Comparison of ENCODE assay signal across 1 cellular context in genomic region chr12:113186666-113187325, GRCh38.
TF ChIP-seq lines count a peak whose summit lies in the region.

No MANE protein-coding gene starts in this region.

TF ChIP-seq in HepG2, 621 proteins besides CTCF, POLR2A, EP300 and RAD21 (continued from another document and continues in another):
- TF ChIP-seq, protein P1, sequence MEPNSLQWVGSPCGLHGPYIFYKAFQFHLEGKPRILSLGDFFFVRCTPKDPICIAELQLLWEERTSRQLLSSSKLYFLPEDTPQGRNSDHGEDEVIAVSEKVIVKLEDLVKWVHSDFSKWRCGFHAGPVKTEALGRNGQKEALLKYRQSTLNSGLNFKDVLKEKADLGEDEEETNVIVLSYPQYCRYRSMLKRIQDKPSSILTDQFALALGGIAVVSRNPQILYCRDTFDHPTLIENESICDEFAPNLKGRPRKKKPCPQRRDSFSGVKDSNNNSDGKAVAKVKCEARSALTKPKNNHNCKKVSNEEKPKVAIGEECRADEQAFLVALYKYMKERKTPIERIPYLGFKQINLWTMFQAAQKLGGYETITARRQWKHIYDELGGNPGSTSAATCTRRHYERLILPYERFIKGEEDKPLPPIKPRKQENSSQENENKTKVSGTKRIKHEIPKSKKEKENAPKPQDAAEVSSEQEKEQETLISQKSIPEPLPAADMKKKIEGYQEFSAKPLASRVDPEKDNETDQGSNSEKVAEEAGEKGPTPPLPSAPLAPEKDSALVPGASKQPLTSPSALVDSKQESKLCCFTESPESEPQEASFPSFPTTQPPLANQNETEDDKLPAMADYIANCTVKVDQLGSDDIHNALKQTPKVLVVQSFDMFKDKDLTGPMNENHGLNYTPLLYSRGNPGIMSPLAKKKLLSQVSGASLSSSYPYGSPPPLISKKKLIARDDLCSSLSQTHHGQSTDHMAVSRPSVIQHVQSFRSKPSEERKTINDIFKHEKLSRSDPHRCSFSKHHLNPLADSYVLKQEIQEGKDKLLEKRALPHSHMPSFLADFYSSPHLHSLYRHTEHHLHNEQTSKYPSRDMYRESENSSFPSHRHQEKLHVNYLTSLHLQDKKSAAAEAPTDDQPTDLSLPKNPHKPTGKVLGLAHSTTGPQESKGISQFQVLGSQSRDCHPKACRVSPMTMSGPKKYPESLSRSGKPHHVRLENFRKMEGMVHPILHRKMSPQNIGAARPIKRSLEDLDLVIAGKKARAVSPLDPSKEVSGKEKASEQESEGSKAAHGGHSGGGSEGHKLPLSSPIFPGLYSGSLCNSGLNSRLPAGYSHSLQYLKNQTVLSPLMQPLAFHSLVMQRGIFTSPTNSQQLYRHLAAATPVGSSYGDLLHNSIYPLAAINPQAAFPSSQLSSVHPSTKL (CRISPR knock-in tag; IDR thresholded peaks at IDR 0.05): 0 out of 2 replicates have a peak, but pooled peaks have one; percentile 22
- TF ChIP-seq, protein P2, sequence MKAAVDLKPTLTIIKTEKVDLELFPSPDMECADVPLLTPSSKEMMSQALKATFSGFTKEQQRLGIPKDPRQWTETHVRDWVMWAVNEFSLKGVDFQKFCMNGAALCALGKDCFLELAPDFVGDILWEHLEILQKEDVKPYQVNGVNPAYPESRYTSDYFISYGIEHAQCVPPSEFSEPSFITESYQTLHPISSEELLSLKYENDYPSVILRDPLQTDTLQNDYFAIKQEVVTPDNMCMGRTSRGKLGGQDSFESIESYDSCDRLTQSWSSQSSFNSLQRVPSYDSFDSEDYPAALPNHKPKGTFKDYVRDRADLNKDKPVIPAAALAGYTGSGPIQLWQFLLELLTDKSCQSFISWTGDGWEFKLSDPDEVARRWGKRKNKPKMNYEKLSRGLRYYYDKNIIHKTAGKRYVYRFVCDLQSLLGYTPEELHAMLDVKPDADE (CRISPR knock-in tag; IDR thresholded peaks at IDR 0.05): no peak
- 0 out of 2 replicates have a peak, but pooled peaks have one; percentile 9 for TF ChIP-seq ZNF12 (CRISPR knock-in tag; IDR thresholded peaks at IDR 0.05)
- TF ChIP-seq MAFF (IDR thresholded peaks at IDR 0.05; ENCODE audit: low read depth, low read length): no peak
- 0 out of 2 replicates have a peak, but pooled peaks have one; percentile 45 for TF ChIP-seq ZNF280D (CRISPR knock-in tag; IDR thresholded peaks at IDR 0.05)
- no peak for TF ChIP-seq U2AF2 (IDR thresholded peaks at IDR 0.05; ENCODE audit: low read depth, low read length)
- TF ChIP-seq ZMYM3 (CRISPR knock-in tag; IDR thresholded peaks at IDR 0.05): peak; percentile 79
- TF ChIP-seq, protein P3, sequence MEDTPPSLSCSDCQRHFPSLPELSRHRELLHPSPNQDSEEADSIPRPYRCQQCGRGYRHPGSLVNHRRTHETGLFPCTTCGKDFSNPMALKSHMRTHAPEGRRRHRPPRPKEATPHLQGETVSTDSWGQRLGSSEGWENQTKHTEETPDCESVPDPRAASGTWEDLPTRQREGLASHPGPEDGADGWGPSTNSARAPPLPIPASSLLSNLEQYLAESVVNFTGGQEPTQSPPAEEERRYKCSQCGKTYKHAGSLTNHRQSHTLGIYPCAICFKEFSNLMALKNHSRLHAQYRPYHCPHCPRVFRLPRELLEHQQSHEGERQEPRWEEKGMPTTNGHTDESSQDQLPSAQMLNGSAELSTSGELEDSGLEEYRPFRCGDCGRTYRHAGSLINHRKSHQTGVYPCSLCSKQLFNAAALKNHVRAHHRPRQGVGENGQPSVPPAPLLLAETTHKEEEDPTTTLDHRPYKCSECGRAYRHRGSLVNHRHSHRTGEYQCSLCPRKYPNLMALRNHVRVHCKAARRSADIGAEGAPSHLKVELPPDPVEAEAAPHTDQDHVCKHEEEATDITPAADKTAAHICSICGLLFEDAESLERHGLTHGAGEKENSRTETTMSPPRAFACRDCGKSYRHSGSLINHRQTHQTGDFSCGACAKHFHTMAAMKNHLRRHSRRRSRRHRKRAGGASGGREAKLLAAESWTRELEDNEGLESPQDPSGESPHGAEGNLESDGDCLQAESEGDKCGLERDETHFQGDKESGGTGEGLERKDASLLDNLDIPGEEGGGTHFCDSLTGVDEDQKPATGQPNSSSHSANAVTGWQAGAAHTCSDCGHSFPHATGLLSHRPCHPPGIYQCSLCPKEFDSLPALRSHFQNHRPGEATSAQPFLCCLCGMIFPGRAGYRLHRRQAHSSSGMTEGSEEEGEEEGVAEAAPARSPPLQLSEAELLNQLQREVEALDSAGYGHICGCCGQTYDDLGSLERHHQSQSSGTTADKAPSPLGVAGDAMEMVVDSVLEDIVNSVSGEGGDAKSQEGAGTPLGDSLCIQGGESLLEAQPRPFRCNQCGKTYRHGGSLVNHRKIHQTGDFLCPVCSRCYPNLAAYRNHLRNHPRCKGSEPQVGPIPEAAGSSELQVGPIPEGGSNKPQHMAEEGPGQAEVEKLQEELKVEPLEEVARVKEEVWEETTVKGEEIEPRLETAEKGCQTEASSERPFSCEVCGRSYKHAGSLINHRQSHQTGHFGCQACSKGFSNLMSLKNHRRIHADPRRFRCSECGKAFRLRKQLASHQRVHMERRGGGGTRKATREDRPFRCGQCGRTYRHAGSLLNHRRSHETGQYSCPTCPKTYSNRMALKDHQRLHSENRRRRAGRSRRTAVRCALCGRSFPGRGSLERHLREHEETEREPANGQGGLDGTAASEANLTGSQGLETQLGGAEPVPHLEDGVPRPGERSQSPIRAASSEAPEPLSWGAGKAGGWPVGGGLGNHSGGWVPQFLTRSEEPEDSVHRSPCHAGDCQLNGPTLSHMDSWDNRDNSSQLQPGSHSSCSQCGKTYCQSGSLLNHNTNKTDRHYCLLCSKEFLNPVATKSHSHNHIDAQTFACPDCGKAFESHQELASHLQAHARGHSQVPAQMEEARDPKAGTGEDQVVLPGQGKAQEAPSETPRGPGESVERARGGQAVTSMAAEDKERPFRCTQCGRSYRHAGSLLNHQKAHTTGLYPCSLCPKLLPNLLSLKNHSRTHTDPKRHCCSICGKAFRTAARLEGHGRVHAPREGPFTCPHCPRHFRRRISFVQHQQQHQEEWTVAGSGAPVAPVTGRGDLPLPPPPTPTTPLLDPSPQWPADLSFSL (CRISPR knock-in tag; IDR thresholded peaks at IDR 0.05): no peak
- no peak for TF ChIP-seq SRF (IDR thresholded peaks at IDR 0.05; ENCODE audit: low read depth, low read length)
- no peak for TF ChIP-seq ZNF547 (CRISPR knock-in tag; IDR thresholded peaks at IDR 0.05)
- no peak for TF ChIP-seq RARG (CRISPR knock-in tag; IDR thresholded peaks at IDR 0.05; ENCODE audit: low read depth)
- TF ChIP-seq MEIS1 (CRISPR knock-in tag; IDR thresholded peaks at IDR 0.05; ENCODE audit: borderline replicate concordance): no peak
- TF ChIP-seq, protein P4, sequence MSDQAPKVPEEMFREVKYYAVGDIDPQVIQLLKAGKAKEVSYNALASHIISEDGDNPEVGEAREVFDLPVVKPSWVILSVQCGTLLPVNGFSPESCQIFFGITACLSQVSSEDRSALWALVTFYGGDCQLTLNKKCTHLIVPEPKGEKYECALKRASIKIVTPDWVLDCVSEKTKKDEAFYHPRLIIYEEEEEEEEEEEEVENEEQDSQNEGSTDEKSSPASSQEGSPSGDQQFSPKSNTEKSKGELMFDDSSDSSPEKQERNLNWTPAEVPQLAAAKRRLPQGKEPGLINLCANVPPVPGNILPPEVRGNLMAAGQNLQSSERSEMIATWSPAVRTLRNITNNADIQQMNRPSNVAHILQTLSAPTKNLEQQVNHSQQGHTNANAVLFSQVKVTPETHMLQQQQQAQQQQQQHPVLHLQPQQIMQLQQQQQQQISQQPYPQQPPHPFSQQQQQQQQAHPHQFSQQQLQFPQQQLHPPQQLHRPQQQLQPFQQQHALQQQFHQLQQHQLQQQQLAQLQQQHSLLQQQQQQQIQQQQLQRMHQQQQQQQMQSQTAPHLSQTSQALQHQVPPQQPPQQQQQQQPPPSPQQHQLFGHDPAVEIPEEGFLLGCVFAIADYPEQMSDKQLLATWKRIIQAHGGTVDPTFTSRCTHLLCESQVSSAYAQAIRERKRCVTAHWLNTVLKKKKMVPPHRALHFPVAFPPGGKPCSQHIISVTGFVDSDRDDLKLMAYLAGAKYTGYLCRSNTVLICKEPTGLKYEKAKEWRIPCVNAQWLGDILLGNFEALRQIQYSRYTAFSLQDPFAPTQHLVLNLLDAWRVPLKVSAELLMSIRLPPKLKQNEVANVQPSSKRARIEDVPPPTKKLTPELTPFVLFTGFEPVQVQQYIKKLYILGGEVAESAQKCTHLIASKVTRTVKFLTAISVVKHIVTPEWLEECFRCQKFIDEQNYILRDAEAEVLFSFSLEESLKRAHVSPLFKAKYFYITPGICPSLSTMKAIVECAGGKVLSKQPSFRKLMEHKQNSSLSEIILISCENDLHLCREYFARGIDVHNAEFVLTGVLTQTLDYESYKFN (CRISPR knock-in tag; conservative IDR thresholded peaks at IDR 0.05): peak; percentile 36; the same call in 1 of the 2 replicates
- 0 out of 2 replicates have a peak, but pooled peaks have one; percentile 12 for TF ChIP-seq SALL1 (CRISPR knock-in tag; IDR thresholded peaks at IDR 0.05)
- TF ChIP-seq PAF1 (CRISPR knock-in tag; IDR thresholded peaks at IDR 0.05): no peak
- TF ChIP-seq, protein P5, sequence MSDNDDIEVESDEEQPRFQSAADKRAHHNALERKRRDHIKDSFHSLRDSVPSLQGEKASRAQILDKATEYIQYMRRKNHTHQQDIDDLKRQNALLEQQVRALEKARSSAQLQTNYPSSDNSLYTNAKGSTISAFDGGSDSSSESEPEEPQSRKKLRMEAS (IDR thresholded peaks at IDR 0.05): peak; percentile 32; the same call in 1 of the 2 replicates
- TF ChIP-seq RXRB (CRISPR knock-in tag; IDR thresholded peaks at IDR 0.05; ENCODE audit: borderline replicate concordance): peak; percentile 26; the same call in 1 of the 2 replicates
- TF ChIP-seq ZNF17 (CRISPR knock-in tag; IDR thresholded peaks at IDR 0.05): no peak
- no peak for TF ChIP-seq TRIM24 (CRISPR knock-in tag; IDR thresholded peaks at IDR 0.05)
- TF ChIP-seq FOSL1 (CRISPR knock-in tag; IDR thresholded peaks at IDR 0.05; ENCODE audit: borderline replicate concordance): no peak
- no peak for TF ChIP-seq NFE2L2 (IDR thresholded peaks at IDR 0.05; ENCODE audit: low read length)
- TF ChIP-seq, protein P6, sequence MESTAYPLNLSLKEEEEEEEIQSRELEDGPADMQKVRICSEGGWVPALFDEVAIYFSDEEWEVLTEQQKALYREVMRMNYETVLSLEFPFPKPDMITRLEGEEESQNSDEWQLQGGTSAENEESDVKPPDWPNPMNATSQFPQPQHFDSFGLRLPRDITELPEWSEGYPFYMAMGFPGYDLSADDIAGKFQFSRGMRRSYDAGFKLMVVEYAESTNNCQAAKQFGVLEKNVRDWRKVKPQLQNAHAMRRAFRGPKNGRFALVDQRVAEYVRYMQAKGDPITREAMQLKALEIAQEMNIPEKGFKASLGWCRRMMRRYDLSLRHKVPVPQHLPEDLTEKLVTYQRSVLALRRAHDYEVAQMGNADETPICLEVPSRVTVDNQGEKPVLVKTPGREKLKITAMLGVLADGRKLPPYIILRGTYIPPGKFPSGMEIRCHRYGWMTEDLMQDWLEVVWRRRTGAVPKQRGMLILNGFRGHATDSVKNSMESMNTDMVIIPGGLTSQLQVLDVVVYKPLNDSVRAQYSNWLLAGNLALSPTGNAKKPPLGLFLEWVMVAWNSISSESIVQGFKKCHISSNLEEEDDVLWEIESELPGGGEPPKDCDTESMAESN (CRISPR knock-in tag; conservative IDR thresholded peaks at IDR 0.05): 0 out of 2 replicates have a peak, but pooled peaks have one; percentile 28
- no peak for TF ChIP-seq ZNF616 (CRISPR knock-in tag; IDR thresholded peaks at IDR 0.05; ENCODE audit: low read depth)
- TF ChIP-seq, protein P7, sequence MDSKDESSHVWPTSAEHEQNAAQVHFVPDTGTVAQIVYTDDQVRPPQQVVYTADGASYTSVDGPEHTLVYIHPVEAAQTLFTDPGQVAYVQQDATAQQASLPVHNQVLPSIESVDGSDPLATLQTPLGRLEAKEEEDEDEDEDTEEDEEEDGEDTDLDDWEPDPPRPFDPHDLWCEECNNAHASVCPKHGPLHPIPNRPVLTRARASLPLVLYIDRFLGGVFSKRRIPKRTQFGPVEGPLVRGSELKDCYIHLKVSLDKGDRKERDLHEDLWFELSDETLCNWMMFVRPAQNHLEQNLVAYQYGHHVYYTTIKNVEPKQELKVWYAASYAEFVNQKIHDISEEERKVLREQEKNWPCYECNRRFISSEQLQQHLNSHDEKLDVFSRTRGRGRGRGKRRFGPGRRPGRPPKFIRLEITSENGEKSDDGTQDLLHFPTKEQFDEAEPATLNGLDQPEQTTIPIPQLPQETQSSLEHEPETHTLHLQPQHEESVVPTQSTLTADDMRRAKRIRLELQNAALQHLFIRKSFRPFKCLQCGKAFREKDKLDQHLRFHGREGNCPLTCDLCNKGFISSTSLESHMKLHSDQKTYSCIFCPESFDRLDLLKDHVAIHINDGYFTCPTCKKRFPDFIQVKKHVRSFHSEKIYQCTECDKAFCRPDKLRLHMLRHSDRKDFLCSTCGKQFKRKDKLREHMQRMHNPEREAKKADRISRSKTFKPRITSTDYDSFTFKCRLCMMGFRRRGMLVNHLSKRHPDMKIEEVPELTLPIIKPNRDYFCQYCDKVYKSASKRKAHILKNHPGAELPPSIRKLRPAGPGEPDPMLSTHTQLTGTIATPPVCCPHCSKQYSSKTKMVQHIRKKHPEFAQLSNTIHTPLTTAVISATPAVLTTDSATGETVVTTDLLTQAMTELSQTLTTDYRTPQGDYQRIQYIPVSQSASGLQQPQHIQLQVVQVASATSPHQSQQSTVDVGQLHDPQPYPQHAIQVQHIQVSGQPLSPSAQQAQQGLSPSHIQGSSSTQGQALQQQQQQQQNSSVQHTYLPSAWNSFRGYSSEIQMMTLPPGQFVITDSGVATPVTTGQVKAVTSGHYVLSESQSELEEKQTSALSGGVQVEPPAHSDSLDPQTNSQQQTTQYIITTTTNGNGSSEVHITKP (CRISPR knock-in tag; IDR thresholded peaks at IDR 0.05; ENCODE audit: low read depth): 0 out of 2 replicates have a peak, but pooled peaks have one; percentile 55
- peak; percentile 24; the same call in 1 of the 2 replicates for TF ChIP-seq GATAD2A (CRISPR knock-in tag; IDR thresholded peaks at IDR 0.05)
